ENCODE assay signal across 8 cellular contexts in genomic region chr21:43269461-43269860, GRCh38.
A peak's percentile ranks its signal among the peaks of the same experiment; 100 is the strongest.
DNase-seq lines count a peak whose midpoint lies in the region; ATAC-seq and TF ChIP-seq lines count a peak whose summit lies in the region.

No MANE protein-coding gene starts in this region.

- H3K9me3 ChIP-seq in BLaER1: no peaks in the 10 kb centered on the region
- H3K9me3 ChIP-seq in mucosa of descending colon: no peaks in the 10 kb centered on the region
- H3K9me3 ChIP-seq in tibial nerve: no peaks in the 10 kb centered on the region

- peak overlapping the region; percentile 84 for H3K4me2 ChIP-seq in BLaER1

- intact Hi-C loops in mucosa of descending colon (cut with DNase I, micrococcal nuclease): no loop called here

- no peaks in the 10 kb centered on the region for H4K20me1 ChIP-seq in BLaER1

- ATAC-seq in mucosa of descending colon: peak; percentile 32
- ATAC-seq in HG03039 (IDR thresholded peaks at IDR 0.05; ENCODE audit: unreplicated experiment): no peak
- ATAC-seq in HG03342 (IDR thresholded peaks at IDR 0.05; ENCODE audit: unreplicated experiment): no peak

- H3K4me3 ChIP-seq in BLaER1 (no peak overlapping the region), mucosa of descending colon (no peak overlapping the region), tibial nerve (no peak overlapping the region)

- H3K4me1 ChIP-seq in BLaER1 (peaks cover 53% of the 10 kb centered on the region), mucosa of descending colon (ENCODE audit: low read depth) (no peaks in the 10 kb centered on the region), tibial nerve (peaks cover 0 to 29% (median 0%) of the 10 kb centered on the region in 4 donors)

- in situ Hi-C loops in KBM-7 (cut with MboI; ENCODE audit: low pct_unique_long_range_greater_than_20kb, low sequenced_read_pairs): no loop called here

- DNase-seq in KBM-7: peak; percentile 37
- peak; percentile 77 for DNase-seq in activated effector memory CD4-positive, alpha-beta T cell treated with anti-CD3 and anti-CD28 coated beads, Interleukin-2, amount 50 U/mL, for 16 hours
- peak in 1 of 3 donors; percentile 34 for DNase-seq in mucosa of descending colon
- DNase-seq in cerebellar nuclear complex (lab: John Stamatoyannopoulos, UW): no peak
- DNase-seq in tibial nerve (ENCODE audit: low spot score in 2 of 2): no peak

- 68 to 75% methylated on average over 3 to 10 of the region's 10 CpGs for WGBS in tibial nerve, 2 donors

- H3K27me3 ChIP-seq in BLaER1 (no peaks in the 10 kb centered on the region), tibial nerve (peaks cover 0 to 4% of the 10 kb centered on the region in 2 donors)

- no peak overlapping the region for H3K9ac ChIP-seq in BLaER1

- no peak overlapping the region for H3K27ac ChIP-seq in BLaER1
- H3K27ac ChIP-seq in tibial nerve: peak overlapping the region in 1 of 4 donors; percentile 25

- no peak for TF ChIP-seq CTCF in mucosa of descending colon (IDR thresholded peaks at IDR 0.05)
- TF ChIP-seq CTCF in tibial nerve (IDR thresholded peaks at IDR 0.05): no peak

- H3K36me3 ChIP-seq in BLaER1 (no peaks in the 10 kb centered on the region), mucosa of descending colon (ENCODE audit: low read depth) (no peaks in the 10 kb centered on the region), tibial nerve (no peaks in the 10 kb centered on the region)

- no peak for TF ChIP-seq EP300 in tibial nerve (IDR thresholded peaks at IDR 0.05)

- TF ChIP-seq POLR2A in tibial nerve (IDR thresholded peaks at IDR 0.05): no peak

Comparison
In these comparisons a context has a peak if more than half of its experiments do, and no peak if none do; other contexts are left out.
1. DNase-seq: peak in KBM-7 (single experiment) and activated effector memory CD4-positive, alpha-beta T cell treated with anti-CD3 and anti-CD28 coated beads, Interleukin-2, amount 50 U/mL, for 16 hours (single experiment); none in cerebellar nuclear complex (0 of 2) and tibial nerve (0 of 2).